Comparison of ENCODE assay signal across 21 cellular contexts in genomic region chr1:200273305-200273704, GRCh38.
DNase-seq lines count a peak whose midpoint lies in the region; ATAC-seq, FAIRE-seq and TF ChIP-seq lines count a peak whose summit lies in the region.
"Had no signal": no experiment of that assay in that cellular context is flagged by ENCODE, and none has a peak within 500 bp of the region (broad histone marks: within the 10 kb centered on the region; RNA-seq: fewer than 3 reads in every experiment).

No MANE protein-coding gene starts in this region.

- no TSS peak for BruUV-seq in K562 (replicated peaks; lab: Mats Ljungman, UMichigan)

- no peaks in the 10 kb centered on the region for H4K20me1 ChIP-seq in K562 (replicated peaks; ENCODE audit: control insufficient read depth, insufficient read depth, low read length)

- H3K36me3 Mint-ChIP-seq in stimulated activated memory B cell treated with anti-CD40 and anti-IgM and Interleukin-4, amounts not matched to agents 10 μg/mL and 1 μg/mL and 100 μg/mL, for 72 hours = no peaks in the 10 kb centered on the region

- H3K9ac ChIP-seq in K562 (ENCODE audit: insufficient read depth in 1 of 2, low read depth in 2 of 2, low read length in 2 of 2) = no peak overlapping the region
- H3K9ac ChIP-seq: GM23248 had no signal

- no peak for TF ChIP-seq EP300 in K562 (IDR thresholded peaks at IDR 0.05; ENCODE audit: low read length)

- no peak overlapping the region for H3K27ac ChIP-seq in K562 (ENCODE audit: extremely low read depth, low read depth, low read length)
- H3K27ac ChIP-seq: GM23248 had no signal

- no peaks in the 10 kb centered on the region for H3K9me1 ChIP-seq in K562 (ENCODE audit: control insufficient read depth, insufficient read depth, low read length)

- in situ Hi-C loops in K562 (cut with MboI) = no loop called here

- no peak for FAIRE-seq in K562 (lab: Jason Lieb, UNC)
- FAIRE-seq: A204.1, D721Med, G401.6, GM12891, GM18507, H54, HepG2 had no signal

- no peaks in the 10 kb centered on the region for H3K79me2 ChIP-seq in K562 (ENCODE audit: control insufficient read depth, insufficient read depth, low read length)

- no peak for DNase-seq in stimulated activated naive CD8-positive, alpha-beta T cell treated with anti-CD3 and anti-CD28 coated beads, Interleukin-15, amount 100 ng/mL, for 72 hours
- no peak for DNase-seq in stimulated activated naive CD8-positive, alpha-beta T cell treated with anti-CD3 and anti-CD28 coated beads, Interleukin-15, Interleukin-2, amounts not matched to agents 100 U/mL and 50 U/mL, for 24 hours
- no peak for DNase-seq in K562 (ENCODE audit: extremely low read depth in 1 of 4, low spot score in 3 of 4)
- DNase-seq in H7 = no peak
- DNase-seq: ACHN; BE2C; C1 segment of cervical spinal cord; Caco-2; CD4-positive, alpha-beta T cell; GM23248; HFFc6 had no signal

- CTCF ChIA-PET in K562 (lab: Yijun Ruan, JAX; ENCODE audit: low intra/inter-chr PET ratio) = no interaction called here

- peaks cover 2 to 7% of the 10 kb centered on the region in 2 experiments; a peak in 1 of 5 replicates for H3K27me3 ChIP-seq in K562 (ENCODE audit: control insufficient read depth in 2 of 2, insufficient read depth in 2 of 2, low read length in 2 of 2)
- no peaks in the 10 kb centered on the region; the same call in 1 of the 2 replicates for H3K27me3 ChIP-seq in H7 (ENCODE audit: control insufficient read depth, insufficient read depth, low read length)

- peaks cover 0 to 11% of the 10 kb centered on the region in 2 experiments; a peak in 2 of 5 replicates for H3K4me1 ChIP-seq in K562 (replicated peaks in 1 of 2; ENCODE audit: control insufficient read depth in 2 of 2, insufficient read depth in 2 of 2, low read length in 2 of 2)
- H3K4me1 ChIP-seq: BE2C had no signal

- TF ChIP-seq POLR2A in K562 (conservative IDR thresholded peaks at IDR 0.05) = no peak

- ATAC-seq in stimulated activated naive CD8-positive, alpha-beta T cell treated with anti-CD3 and anti-CD28 coated beads, Interleukin-15, amount 100 ng/mL, for 72 hours = peak; percentile 23
- no peak for ATAC-seq in stimulated activated naive CD8-positive, alpha-beta T cell treated with anti-CD3 and anti-CD28 coated beads, Interleukin-15, Interleukin-2, amounts not matched to agents 100 U/mL and 50 U/mL, for 24 hours
- no peak for ATAC-seq in K562
- peak; percentile 16 for ATAC-seq in stimulated activated memory B cell treated with anti-CD40 and anti-IgM and Interleukin-4, amounts not matched to agents 10 μg/mL and 1 μg/mL and 100 μg/mL, for 72 hours
- ATAC-seq in HG03442 (IDR thresholded peaks at IDR 0.05; ENCODE audit: unreplicated experiment) = no peak
- ATAC-seq: HCT116, HepG2 had no signal

- 0% methylated on average over 1 of the region's 1 CpG for WGBS in K562 (ENCODE audit: insufficient coverage, low coverage, missing lambda C conversion rate)

- H2AFZ ChIP-seq in K562 (ENCODE audit: low read depth, low read length) = no peak overlapping the region
- H2AFZ ChIP-seq: GM23248 had no signal

- H3K4me3 ChIP-seq in K562 (no peak overlapping the region), H7 (ENCODE audit: insufficient read depth, low read depth, low read length) (no peak overlapping the region)
- H3K4me3 ChIP-seq: GM23248 had no signal

- no peak overlapping the region for H3K4me3 Mint-ChIP-seq in stimulated activated naive CD8-positive, alpha-beta T cell treated with anti-CD3 and anti-CD28 coated beads, Interleukin-15, amount 100 ng/mL, for 72 hours
- no peak overlapping the region for H3K4me3 Mint-ChIP-seq in stimulated activated memory B cell treated with anti-CD40 and anti-IgM and Interleukin-4, amounts not matched to agents 10 μg/mL and 1 μg/mL and 100 μg/mL, for 72 hours
- H3K4me3 Mint-ChIP-seq: CD4-positive, alpha-beta T cell; HFFc6 had no signal

- H3K9me3 ChIP-seq in K562 (replicated peaks; ENCODE audit: control insufficient read depth, insufficient read depth, low read depth, low read length) = no peaks in the 10 kb centered on the region
- H3K9me3 ChIP-seq: BE2C, Caco-2 had no signal

- H3K36me3 ChIP-seq in K562 (ENCODE audit: control insufficient read depth, insufficient read depth, low read length) (no peaks in the 10 kb centered on the region), H7 (replicated peaks; ENCODE audit: control insufficient read depth, insufficient read depth, low read length) (no peaks in the 10 kb centered on the region)
- H3K36me3 ChIP-seq: BE2C had no signal

- no peaks in the 10 kb centered on the region for H3K27me3 Mint-ChIP-seq in stimulated activated naive CD8-positive, alpha-beta T cell treated with anti-CD3 and anti-CD28 coated beads, Interleukin-15, amount 100 ng/mL, for 72 hours
- H3K27me3 Mint-ChIP-seq in stimulated activated memory B cell treated with anti-CD40 and anti-IgM and Interleukin-4, amounts not matched to agents 10 μg/mL and 1 μg/mL and 100 μg/mL, for 72 hours = no peaks in the 10 kb centered on the region
- H3K27me3 Mint-ChIP-seq: CD4-positive, alpha-beta T cell had no signal

- no peaks in the 10 kb centered on the region for H3K9me3 Mint-ChIP-seq in stimulated activated naive CD8-positive, alpha-beta T cell treated with anti-CD3 and anti-CD28 coated beads, Interleukin-15, amount 100 ng/mL, for 72 hours
- no peaks in the 10 kb centered on the region for H3K9me3 Mint-ChIP-seq in stimulated activated memory B cell treated with anti-CD40 and anti-IgM and Interleukin-4, amounts not matched to agents 10 μg/mL and 1 μg/mL and 100 μg/mL, for 72 hours
- H3K9me3 Mint-ChIP-seq: CD4-positive, alpha-beta T cell; HFFc6 had no signal

- POLR2A ChIA-PET in K562 (lab: Yijun Ruan, JAX) = interaction anchor here (0.6 to 1.6 kb wide), 3 partner anchors 9 to 289 kb away, joined by 3 to 5 read pairs (median 4); no protein-coding TSS in a partner anchor

- peak overlapping the region in 1 of 2 donors; percentile 35 for H3K27ac Mint-ChIP-seq in stimulated activated naive CD8-positive, alpha-beta T cell treated with anti-CD3 and anti-CD28 coated beads, Interleukin-15, amount 100 ng/mL, for 72 hours
- H3K27ac Mint-ChIP-seq in stimulated activated memory B cell treated with anti-CD40 and anti-IgM and Interleukin-4, amounts not matched to agents 10 μg/mL and 1 μg/mL and 100 μg/mL, for 72 hours = no peak overlapping the region
- H3K27ac Mint-ChIP-seq: CD4-positive, alpha-beta T cell; HFFc6 had no signal

- H3K4me1 Mint-ChIP-seq in stimulated activated naive CD8-positive, alpha-beta T cell treated with anti-CD3 and anti-CD28 coated beads, Interleukin-15, amount 100 ng/mL, for 72 hours = peaks cover 6% of the 10 kb centered on the region
- H3K4me1 Mint-ChIP-seq in stimulated activated memory B cell treated with anti-CD40 and anti-IgM and Interleukin-4, amounts not matched to agents 10 μg/mL and 1 μg/mL and 100 μg/mL, for 72 hours = peaks cover 8% of the 10 kb centered on the region

- no peak overlapping the region for H3K4me2 ChIP-seq in K562 (ENCODE audit: insufficient read depth, low read length)

- TF ChIP-seq RAD21 in K562 (CRISPR knock-in tag; conservative IDR thresholded peaks at IDR 0.05 in 1 of 2, IDR thresholded peaks at IDR 0.05 in 1 of 2) = 0 out of 4 replicates have a peak, but pooled peaks of 1 of the 2 experiments have one; percentile 2

- no peak for TF ChIP-seq CTCF in K562 (IDR thresholded peaks at IDR 0.05 in 2 of 3, conservative IDR thresholded peaks at IDR 0.05 in 1 of 3; ENCODE audit: insufficient read depth in 2 of 3, low read depth in 1 of 3, low read length in 3 of 3)

- intact Hi-C loops in K562 (cut with micrococcal nuclease) = no loop called here

TF ChIP-seq in K562, 482 proteins besides CTCF, POLR2A, EP300 and RAD21:
- TF ChIP-seq ZNF707 (CRISPR knock-in tag; conservative IDR thresholded peaks at IDR 0.05) (no peak), HMBOX1 (IDR thresholded peaks at IDR 0.05) (0 out of 2 replicates have a peak, but pooled peaks have one; percentile 54)

Comparison
In these comparisons a context has a peak if more than half of its experiments do, and no peak if none do; other contexts are left out.
1. ATAC-seq: peak in stimulated activated naive CD8-positive, alpha-beta T cell treated with anti-CD3 and anti-CD28 coated beads, Interleukin-15, amount 100 ng/mL, for 72 hours (single experiment) and stimulated activated memory B cell treated with anti-CD40 and anti-IgM and Interleukin-4, amounts not matched to agents 10 μg/mL and 1 μg/mL and 100 μg/mL, for 72 hours (single experiment); none in stimulated activated naive CD8-positive, alpha-beta T cell treated with anti-CD3 and anti-CD28 coated beads, Interleukin-15, Interleukin-2, amounts not matched to agents 100 U/mL and 50 U/mL, for 24 hours (single experiment), K562 (single experiment) and HG03442 (single experiment).